In the genomic region with DNA sequence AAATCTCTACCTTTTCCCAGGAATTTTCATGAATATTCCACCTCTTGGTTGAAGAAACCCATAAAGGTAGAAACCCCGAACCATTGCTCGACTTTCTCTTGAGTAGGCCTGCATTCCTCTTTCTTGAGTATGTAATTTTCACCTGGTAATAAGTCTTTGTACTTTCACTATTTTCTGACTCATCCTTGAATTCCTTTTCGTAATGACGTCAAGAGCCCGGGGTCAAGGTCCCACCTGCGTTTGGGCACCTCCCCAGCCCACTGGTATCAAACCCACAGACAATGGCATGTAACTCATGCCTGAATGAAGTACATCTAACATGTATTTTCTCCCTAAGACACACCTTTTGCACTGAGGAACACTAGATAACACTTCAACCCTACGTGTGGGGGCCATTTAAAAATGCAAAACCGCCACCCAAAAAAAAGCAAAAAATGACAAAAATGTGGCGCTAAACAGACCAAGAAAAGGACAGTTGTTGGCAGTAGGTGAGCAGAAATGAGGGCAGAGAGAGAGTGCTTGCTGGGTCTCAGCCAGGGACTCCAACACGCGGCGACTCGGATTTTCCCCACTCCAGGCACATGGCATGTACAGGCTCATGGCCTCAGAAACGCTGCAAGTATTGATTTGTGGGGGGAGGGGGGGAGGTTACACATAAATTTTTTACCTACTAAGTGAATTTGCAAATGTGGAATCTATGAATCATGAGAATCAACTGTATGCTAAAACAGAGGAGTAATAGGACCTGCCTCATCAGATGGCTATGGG, we compare ENCODE assay signal across 1 cellular context.
A peak's percentile ranks its signal among the peaks of the same experiment; 100 is the strongest.
TF ChIP-seq lines count a peak whose summit lies in the region.

No MANE protein-coding gene starts in this region.

TF ChIP-seq in HCT116, 20 proteins besides CTCF, POLR2A, EP300 and RAD21 (continued from another document):
- TF ChIP-seq, protein P1, sequence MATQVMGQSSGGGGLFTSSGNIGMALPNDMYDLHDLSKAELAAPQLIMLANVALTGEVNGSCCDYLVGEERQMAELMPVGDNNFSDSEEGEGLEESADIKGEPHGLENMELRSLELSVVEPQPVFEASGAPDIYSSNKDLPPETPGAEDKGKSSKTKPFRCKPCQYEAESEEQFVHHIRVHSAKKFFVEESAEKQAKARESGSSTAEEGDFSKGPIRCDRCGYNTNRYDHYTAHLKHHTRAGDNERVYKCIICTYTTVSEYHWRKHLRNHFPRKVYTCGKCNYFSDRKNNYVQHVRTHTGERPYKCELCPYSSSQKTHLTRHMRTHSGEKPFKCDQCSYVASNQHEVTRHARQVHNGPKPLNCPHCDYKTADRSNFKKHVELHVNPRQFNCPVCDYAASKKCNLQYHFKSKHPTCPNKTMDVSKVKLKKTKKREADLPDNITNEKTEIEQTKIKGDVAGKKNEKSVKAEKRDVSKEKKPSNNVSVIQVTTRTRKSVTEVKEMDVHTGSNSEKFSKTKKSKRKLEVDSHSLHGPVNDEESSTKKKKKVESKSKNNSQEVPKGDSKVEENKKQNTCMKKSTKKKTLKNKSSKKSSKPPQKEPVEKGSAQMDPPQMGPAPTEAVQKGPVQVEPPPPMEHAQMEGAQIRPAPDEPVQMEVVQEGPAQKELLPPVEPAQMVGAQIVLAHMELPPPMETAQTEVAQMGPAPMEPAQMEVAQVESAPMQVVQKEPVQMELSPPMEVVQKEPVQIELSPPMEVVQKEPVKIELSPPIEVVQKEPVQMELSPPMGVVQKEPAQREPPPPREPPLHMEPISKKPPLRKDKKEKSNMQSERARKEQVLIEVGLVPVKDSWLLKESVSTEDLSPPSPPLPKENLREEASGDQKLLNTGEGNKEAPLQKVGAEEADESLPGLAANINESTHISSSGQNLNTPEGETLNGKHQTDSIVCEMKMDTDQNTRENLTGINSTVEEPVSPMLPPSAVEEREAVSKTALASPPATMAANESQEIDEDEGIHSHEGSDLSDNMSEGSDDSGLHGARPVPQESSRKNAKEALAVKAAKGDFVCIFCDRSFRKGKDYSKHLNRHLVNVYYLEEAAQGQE (IDR thresholded peaks at IDR 0.05; ENCODE audit: low read depth) = no peak
- peak; percentile 49 for TF ChIP-seq TCF7L2 (IDR thresholded peaks at IDR 0.05; ENCODE audit: borderline replicate concordance, extremely low read depth, insufficient read depth, insufficient read length)
- no peak for TF ChIP-seq EGR1 (IDR thresholded peaks at IDR 0.05; ENCODE audit: low read depth)
- TF ChIP-seq ZBTB33 (IDR thresholded peaks at IDR 0.05; ENCODE audit: extremely low read depth, insufficient replicate concordance, low read length) = no peak
- peak; percentile 3; the same call in 1 of the 2 replicates for TF ChIP-seq CEBPB (IDR thresholded peaks at IDR 0.05; ENCODE audit: low read depth)
- TF ChIP-seq SP1 (IDR thresholded peaks at IDR 0.05; ENCODE audit: low read depth) = peak; percentile 60; the same call in 1 of the 2 replicates
- TF ChIP-seq JUND (IDR thresholded peaks at IDR 0.05) = peak; percentile 53
- peak; percentile 31; the same call in 1 of the 2 replicates for TF ChIP-seq SRF (IDR thresholded peaks at IDR 0.05; ENCODE audit: low read depth)
- peak; percentile 60 for TF ChIP-seq FOSL1 (IDR thresholded peaks at IDR 0.05; ENCODE audit: low read depth)
- no peak for TF ChIP-seq CBX3 (IDR thresholded peaks at IDR 0.05; ENCODE audit: low read depth)
